In the genomic region with DNA sequence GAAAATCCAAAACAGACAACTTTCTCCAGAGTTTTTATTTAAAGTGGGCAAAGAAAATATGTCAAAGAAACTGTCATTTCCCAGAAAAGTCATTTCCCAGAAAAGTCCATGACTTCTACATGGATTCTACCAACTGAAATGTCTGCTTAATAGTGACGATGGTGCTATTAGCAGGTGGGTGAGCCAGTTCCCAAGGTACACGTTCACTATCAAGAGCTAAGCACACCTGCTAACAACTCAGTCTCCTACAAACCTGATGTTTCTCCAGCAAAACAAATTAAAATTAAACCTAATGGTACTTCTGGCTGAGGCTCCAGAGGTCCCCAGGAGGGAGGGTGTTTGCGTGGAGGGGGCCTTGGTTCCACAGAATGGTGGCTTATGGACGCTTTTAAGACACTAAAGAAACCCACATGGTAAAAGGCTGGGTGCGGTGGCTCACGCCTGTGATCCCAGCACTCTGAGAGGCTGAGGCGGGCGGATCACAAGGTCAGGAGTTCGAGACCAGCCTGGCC, we compare ENCODE assay signal across 22 cellular contexts. TPM values are rescaled to one million over a fixed set of nuclear protein-coding genes. Genes with fewer than 3 reads are reported as not detected.
DNase-seq lines count a peak whose midpoint lies in the region; ATAC-seq and TF ChIP-seq lines count a peak whose summit lies in the region.
"Had no signal": no experiment of that assay in that cellular context is flagged by ENCODE, and none has a peak within 500 bp of the region (broad histone marks: within the 10 kb centered on the region; RNA-seq: fewer than 3 reads in every experiment).

No MANE protein-coding gene starts in this region.

- TF ChIP-seq CTCF in left ventricle myocardium inferior (IDR thresholded peaks at IDR 0.05; ENCODE audit: borderline replicate concordance) (no peak), heart left ventricle (IDR thresholded peaks at IDR 0.05) (no peak), activated B cell treated with CpG ODN at 0.5 μM for 24 hours (IDR thresholded peaks at IDR 0.05) (no peak)

- H3K27me3 ChIP-seq in left ventricle myocardium inferior (ENCODE audit: low read depth) (no peaks in the 10 kb centered on the region), heart left ventricle (peaks cover 0 to 4% (median 0%) of the 10 kb centered on the region in 9 donors)

- H3K4me1 ChIP-seq in left ventricle myocardium inferior = peaks cover 5% of the 10 kb centered on the region
- H3K4me1 ChIP-seq in heart left ventricle = peaks cover 0 to 9% (median 0%) of the 10 kb centered on the region in 12 donors

- H3K27ac Mint-ChIP-seq in activated B cell treated with CpG ODN at 0.5 μM for 24 hours = peak overlapping the region; percentile 53
- peak overlapping the region in 5 of 6 donors; percentile 53 to 92 (median 74) for H3K27ac Mint-ChIP-seq in naive B cell

- ATAC-seq in heart left ventricle (no peak), activated B cell treated with CpG ODN at 0.5 μM for 24 hours (ENCODE audit: low read depth) (no peak), naive B cell (ENCODE audit: low read depth in 2 of 2) (no peak), HG03108 (IDR thresholded peaks at IDR 0.05; ENCODE audit: unreplicated experiment) (no peak)
- ATAC-seq: HCT116 had no signal

- no peaks in the 10 kb centered on the region for H3K27me3 Mint-ChIP-seq in activated B cell treated with CpG ODN at 0.5 μM for 24 hours
- no peaks in the 10 kb centered on the region for H3K27me3 Mint-ChIP-seq in naive B cell

- CTCF ChIA-PET in activated B cell treated with CpG ODN at 0.5 μM for 24 hours (lab: Charles Lee) = interaction anchor here (0.6 to 1.4 kb wide), 2 partner anchors 69 to 72 kb away, joined by 3 read pairs; no protein-coding TSS in a partner anchor

- no peak overlapping the region for H3K4me3 Mint-ChIP-seq in activated B cell treated with CpG ODN at 0.5 μM for 24 hours
- no peak overlapping the region for H3K4me3 Mint-ChIP-seq in naive B cell

- H3K36me3 ChIP-seq in left ventricle myocardium inferior = no peaks in the 10 kb centered on the region
- H3K36me3 ChIP-seq in heart left ventricle = no peaks in the 10 kb centered on the region

- no peaks in the 10 kb centered on the region for H3K9me3 Mint-ChIP-seq in activated B cell treated with CpG ODN at 0.5 μM for 24 hours
- peaks cover 0 to 4% (median 0%) of the 10 kb centered on the region in 7 donors for H3K9me3 Mint-ChIP-seq in naive B cell

- H3K27ac ChIP-seq in left ventricle myocardium inferior (replicated peaks) = peak overlapping the region; percentile 7
- H3K27ac ChIP-seq in heart left ventricle = no peak overlapping the region

- no peak for DNase-seq in left ventricle myocardium inferior
- DNase-seq in heart left ventricle = no peak
- no peak for DNase-seq in activated B cell treated with CpG ODN at 0.5 μM for 24 hours
- no peak for DNase-seq in naive B cell
- no peak for DNase-seq in iPS-NIHi7 (ENCODE audit: extremely low spot score)
- no peak for DNase-seq in activated T-cell treated with anti-CD3 and anti-CD28 coated beads for 4 hours
- DNase-seq in NCI-H1694 (lab: John Stamatoyannopoulos, UW) = no peak
- DNase-seq: 8988T; DMS 273 treated with DMSO at 0.1 percent for 48 hours; DND-41; GOT3; KG1; MV-4-11; NCI-H1930; NCI-H2171; NCI-H446; NK-92 treated with Interleukin-12 subunit alpha and Interleukin-12 subunit beta, amount 100 ng/mL, for 24 hours had no signal

- peaks cover 47% of the 10 kb centered on the region for H3K36me3 Mint-ChIP-seq in activated B cell treated with CpG ODN at 0.5 μM for 24 hours (ENCODE audit: low read depth)
- peaks cover 29 to 45% of the 10 kb centered on the region in 2 donors for H3K36me3 Mint-ChIP-seq in naive B cell

- WGBS in heart left ventricle, 4 donors = 90 to 94% (median 93%) methylated on average over 8 to 9 of the region's 9 CpGs

- POLR2A ChIA-PET in activated B cell treated with CpG ODN at 0.5 μM for 24 hours (lab: Charles Lee) = no interaction called here

- H3K9me3 ChIP-seq in left ventricle myocardium inferior (replicated peaks) = no peaks in the 10 kb centered on the region
- H3K9me3 ChIP-seq in heart left ventricle = no peaks in the 10 kb centered on the region

- TF ChIP-seq POLR2A in heart left ventricle (IDR thresholded peaks at IDR 0.05) = no peak

- H3K4me3 ChIP-seq in left ventricle myocardium inferior (no peak overlapping the region), heart left ventricle (no peak overlapping the region)

- intact Hi-C loops in left ventricle myocardium inferior (cut with micrococcal nuclease) (no loop called here), heart left ventricle (cut with DNase I) (no loop called here), activated B cell treated with CpG ODN at 0.5 μM for 24 hours (cut with micrococcal nuclease) (no loop called here)

- H3K4me1 Mint-ChIP-seq in activated B cell treated with CpG ODN at 0.5 μM for 24 hours (peaks cover 66% of the 10 kb centered on the region), naive B cell (peaks cover 41 to 54% (median 50%) of the 10 kb centered on the region in 3 donors)

RNA-seq across cellular contexts. Expression of gene POU2AF1, which starts 26.8 kb away (rescaled TPM):
- total RNA-seq in left ventricle myocardium inferior (0.05 TPM), heart left ventricle (1 to 10 TPM in 1 of 9 donors, under 1 TPM in 2, not detected in 6; 0.20 to 1.3 (median 0.28) TPM), activated B cell treated with CpG ODN at 0.5 μM for 24 hours (141 and 155 TPM in 2 replicates)
- polyA plus RNA-seq in heart left ventricle (under 1 TPM in 1 of 2 donors, not detected in 1; 0.07 TPM), naive B cell (ENCODE audit: low read depth in 6 of 6) (100 to 1,000 TPM in 2 of 6 donors, 10 to 100 TPM in 4; 63.6 to 114 (median 89.3) TPM)
- total RNA-seq: SK-MEL-5 had no signal
- polyA plus RNA-seq: AG04450 had no signal

RNA-seq across cellular contexts. Expression of gene POU2AF3, which starts 53.9 kb away (rescaled TPM):
- total RNA-seq in left ventricle myocardium inferior (0.38 TPM), heart left ventricle (1 to 10 TPM in 1 of 9 donors, under 1 TPM in 3, not detected in 5; 0.38 to 2.1 (median 0.69) TPM), activated B cell treated with CpG ODN at 0.5 μM for 24 hours (0.82 and 1.1 TPM in 2 replicates)
- polyA plus RNA-seq in heart left ventricle (under 1 TPM; 0.15 to 0.57 TPM), naive B cell (ENCODE audit: low read depth in 6 of 6) (under 1 TPM in 1 of 6 donors, not detected in 5; 0.77 TPM)
- total RNA-seq: OCI-LY7, SK-MEL-5 had no signal
- polyA plus RNA-seq: AG04450 had no signal

Comparison
In these comparisons a context has a peak if more than half of its experiments do, and no peak if none do; other contexts are left out.
1. RNA of gene POU2AF1, which starts 26.8 kb away (total RNA-seq): 141 to 155 TPM in activated B cell treated with CpG ODN at 0.5 μM for 24 hours; 0.05 TPM in left ventricle myocardium inferior (single experiment) and 0.20 to 1.3 TPM in heart left ventricle; every median in the first group is over 10 times any median in the second.